ENCODE assay signal across 14 cellular contexts in genomic region chr16:28259091-28259780, GRCh38. TPM values are rescaled to one million over a fixed set of nuclear protein-coding genes. Genes with fewer than 3 reads are reported as not detected.
A peak's percentile ranks its signal among the peaks of the same experiment; 100 is the strongest.
DNase-seq lines count a peak whose midpoint lies in the region; ATAC-seq, FAIRE-seq and TF ChIP-seq lines count a peak whose summit lies in the region.
"Had no signal": no experiment of that assay in that cellular context is flagged by ENCODE, and none has a peak within 500 bp of the region (broad histone marks: within the 10 kb centered on the region; RNA-seq: fewer than 3 reads in every experiment).

No MANE protein-coding gene starts in this region.

- FAIRE-seq in kidney (lab: Jason Lieb, UNC): no peak

- H3K9ac ChIP-seq in kidney (ENCODE audit: low read length in 2 of 2) (no peak overlapping the region), stomach smooth muscle (ENCODE audit: low read length in 2 of 2) (no peak overlapping the region)

- H3K36me3 ChIP-seq in kidney (ENCODE audit: control insufficient read depth in 1 of 2, insufficient read depth in 2 of 2, low read length in 2 of 2) (no peaks in the 10 kb centered on the region), stomach smooth muscle (ENCODE audit: control insufficient read depth in 2 of 2, insufficient read depth in 2 of 2, low read length in 2 of 2) (no peaks in the 10 kb centered on the region)

- TF ChIP-seq CTCF in kidney (IDR thresholded peaks at IDR 0.05; ENCODE audit: borderline replicate concordance, extremely low read depth, insufficient read depth): no peak

- no peak for ATAC-seq in GM18858 (IDR thresholded peaks at IDR 0.05; ENCODE audit: unreplicated experiment)

- H3K27ac ChIP-seq in kidney (ENCODE audit: low read depth in 2 of 2, low read length in 2 of 2): no peak overlapping the region
- no peak overlapping the region for H3K27ac ChIP-seq in stomach smooth muscle (ENCODE audit: low read length)
- H3K27ac ChIP-seq: VCaP had no signal

- peaks cover 0 to 11% of the 10 kb centered on the region in 2 donors for H3K27me3 ChIP-seq in stomach smooth muscle (ENCODE audit: control insufficient read depth in 1 of 2, insufficient read depth in 2 of 2, low read length in 2 of 2)

- no peak overlapping the region for H3K4me3 ChIP-seq in kidney (ENCODE audit: low read length in 2 of 2)
- H3K4me3 ChIP-seq in stomach smooth muscle (ENCODE audit: low read length in 2 of 2): peak overlapping the region; percentile 36 to 71

- DNase-seq in activated gamma-delta T cell treated with Interleukin-2 at 50 U/mL for 16 hours: peak; percentile 11
- no peak for DNase-seq in activated gamma-delta T cell (lab: John Stamatoyannopoulos, UW)
- peak; percentile 21 for DNase-seq in cerebellar cortex (ENCODE audit: low spot score)
- peak; percentile 78 for DNase-seq in kidney
- no peak for DNase-seq in Ammon's horn (ENCODE audit: low spot score)
- no peak for DNase-seq in stimulated activated CD4-positive, alpha-beta T cell treated with anti-CD3 and anti-CD28 coated beads, Interleukin-2, amount 100 ng/mL, for 24 hours
- DNase-seq: activated effector memory CD4-positive, alpha-beta T cell treated with Interleukin-2 at 50 U/mL for 16 hours; NCI-H1436 treated with DMSO at 0.1 percent for 48 hours; NCI-H446; stimulated activated CD4-positive, alpha-beta T cell treated with anti-CD3 and anti-CD28 coated beads, Interleukin-15, amount 100 ng/mL, for 24 hours had no signal

- no peaks in the 10 kb centered on the region for H3K9me3 ChIP-seq in kidney (ENCODE audit: control insufficient read depth in 1 of 2, low read length in 2 of 2)
- H3K9me3 ChIP-seq in stomach smooth muscle (ENCODE audit: control insufficient read depth in 2 of 2, low read length in 2 of 2): peaks cover 3 to 4% of the 10 kb centered on the region in 2 donors

- no peaks in the 10 kb centered on the region for H3K4me1 ChIP-seq in kidney (ENCODE audit: control insufficient read depth in 1 of 2, insufficient read depth in 1 of 2, low read depth in 1 of 2, low read length in 2 of 2)
- H3K4me1 ChIP-seq in stomach smooth muscle (ENCODE audit: control insufficient read depth, insufficient read depth, low read length): peaks cover 14% of the 10 kb centered on the region

- intact Hi-C loops in kidney (cut with DNase I): no loop called here

RNA-seq across cellular contexts. Expression of gene SBK1, which starts 33.1 kb away (rescaled TPM):
- total RNA-seq in kidney: 2.5 TPM
- polyA plus RNA-seq in kidney (ENCODE audit: insufficient read depth, low read depth, low replicate concordance): 1.4 TPM
- total RNA-seq: fibroblast of villous mesenchyme had no signal

RNA-seq across cellular contexts. Expression of gene XPO6, which starts 47.5 kb away (rescaled TPM):
- 98.8 TPM for total RNA-seq in kidney
- polyA plus RNA-seq in kidney (ENCODE audit: insufficient read depth, low read depth, low replicate concordance): 57.2 TPM

Comparison
In these comparisons a context has a peak if more than half of its experiments do, and no peak if none do; other contexts are left out.
1. DNase-seq: peak in activated gamma-delta T cell treated with Interleukin-2 at 50 U/mL for 16 hours (single experiment), cerebellar cortex (single experiment) and kidney (single experiment); none in activated gamma-delta T cell (single experiment), Ammon's horn (single experiment) and stimulated activated CD4-positive, alpha-beta T cell treated with anti-CD3 and anti-CD28 coated beads, Interleukin-2, amount 100 ng/mL, for 24 hours (0 of 2).
2. H3K4me3 ChIP-seq: peak in stomach smooth muscle (2 of 2); none in kidney (0 of 2).